16 cellular contexts compared by ENCODE assay signal in genomic region chr7:100200693-100201092, GRCh38. TPM values are rescaled to one million over a fixed set of nuclear protein-coding genes. Genes with fewer than 3 reads are reported as not detected.
"Had no signal": no experiment of that assay in that cellular context is flagged by ENCODE, and none has a peak within 500 bp of the region (broad histone marks: within the 10 kb centered on the region; RNA-seq: fewer than 3 reads in every experiment).

No MANE protein-coding gene starts in this region.

- H3K36me3 ChIP-seq: breast epithelium, thyroid gland had no signal

- H3K4me3 ChIP-seq: breast epithelium, dorsolateral prefrontal cortex, thyroid gland had no signal

- H3K27me3 Mint-ChIP-seq: activated naive CD8-positive, alpha-beta T cell treated with anti-CD3 and anti-CD28 coated beads for 36 hours had no signal

- H3K4me3 Mint-ChIP-seq: activated CD4-positive, alpha-beta memory T cell treated with anti-CD3 and anti-CD28 coated beads, Interleukin-2, amount 10 ng/mL, durations not matched to agents 7 days and 5 days; activated naive CD8-positive, alpha-beta T cell treated with anti-CD3 and anti-CD28 coated beads for 36 hours; activated T-cell treated with anti-CD3 and anti-CD28 coated beads, Interleukin-2, amount 50 U/mL, for 72 hours; natural killer cell treated with Interleukin-12 subunit alpha and Interleukin-12 subunit beta and Interleukin-15 and Interleukin-18, amount 100 ng/mL, for 72 hours had no signal

- H3K9me3 Mint-ChIP-seq: activated CD4-positive, alpha-beta memory T cell treated with anti-CD3 and anti-CD28 coated beads, Interleukin-2, amount 10 ng/mL, durations not matched to agents 7 days and 5 days; activated naive CD8-positive, alpha-beta T cell treated with anti-CD3 and anti-CD28 coated beads for 36 hours; activated T-cell treated with anti-CD3 and anti-CD28 coated beads, Interleukin-2, amount 50 U/mL, for 72 hours; natural killer cell treated with Interleukin-12 subunit alpha and Interleukin-12 subunit beta and Interleukin-15 and Interleukin-18, amount 100 ng/mL, for 72 hours had no signal

- H3K27ac Mint-ChIP-seq: activated CD4-positive, alpha-beta memory T cell treated with anti-CD3 and anti-CD28 coated beads, Interleukin-2, amount 10 ng/mL, durations not matched to agents 7 days and 5 days; activated naive CD8-positive, alpha-beta T cell treated with anti-CD3 and anti-CD28 coated beads for 36 hours; activated T-cell treated with anti-CD3 and anti-CD28 coated beads, Interleukin-2, amount 50 U/mL, for 72 hours; natural killer cell treated with Interleukin-12 subunit alpha and Interleukin-12 subunit beta and Interleukin-15 and Interleukin-18, amount 100 ng/mL, for 72 hours had no signal

- FAIRE-seq: endometrium had no signal

- H3K9me3 ChIP-seq: breast epithelium, thyroid gland had no signal

- H3K4me1 ChIP-seq: breast epithelium, thyroid gland had no signal

- DNase-seq: activated CD4-positive, alpha-beta memory T cell treated with anti-CD3 and anti-CD28 coated beads, Interleukin-2, amount 10 ng/mL, durations not matched to agents 7 days and 5 days; activated CD4-positive, alpha-beta T cell treated with anti-CD3 and anti-CD28 coated beads for 1 hour; activated CD8-positive, alpha-beta memory T cell treated with anti-CD3 and anti-CD28 coated beads, Interleukin-2, amount 50 U/mL, for 4 hours; activated gamma-delta T cell treated with Interleukin-2 at 50 U/mL for 16 hours; activated naive CD8-positive, alpha-beta T cell treated with anti-CD3 and anti-CD28 coated beads for 36 hours; activated T-cell treated with anti-CD3 and anti-CD28 coated beads, Interleukin-2, amount 50 U/mL, for 72 hours; anterior cingulate cortex; dorsolateral prefrontal cortex; stimulated activated CD4-positive, alpha-beta T cell treated with anti-CD3 and anti-CD28 coated beads, Interleukin-4, amount 100 ng/mL, for 4 hours; thyroid gland had no signal

- H3K27ac ChIP-seq: breast epithelium, thyroid gland had no signal

- H3K27me3 ChIP-seq: breast epithelium, dorsolateral prefrontal cortex, thyroid gland had no signal

- H3K36me3 Mint-ChIP-seq: activated naive CD8-positive, alpha-beta T cell treated with anti-CD3 and anti-CD28 coated beads for 36 hours; natural killer cell treated with Interleukin-12 subunit alpha and Interleukin-12 subunit beta and Interleukin-15 and Interleukin-18, amount 100 ng/mL, for 72 hours had no signal

RNA-seq across cellular contexts. Expression of gene PVRIG, which starts 19.1 kb away (rescaled TPM):
- total RNA-seq: cerebellum, lung microvascular endothelial cell, osteoblast had no signal
